In genomic region chr12:56158029-56158925, GRCh38 we compare ENCODE assay signal across 8 cellular contexts. TPM values are rescaled to one million over a fixed set of nuclear protein-coding genes. Genes with fewer than 3 reads are reported as not detected.
DNase-seq lines count a peak whose midpoint lies in the region; ATAC-seq and TF ChIP-seq lines count a peak whose summit lies in the region.

MYL6 (plus strand) TSS chr12:56158359; CDS start chr12:56158402, 43 bp downstream.

- no peaks in the 10 kb centered on the region for H3K27me3 ChIP-seq in OCI-LY3 (ENCODE audit: low read depth, low read length)
- H3K27me3 ChIP-seq in mononuclear cell (ENCODE audit: insufficient read depth, low read length): no peaks in the 10 kb centered on the region

- peak within 1 kb of the TSS; percentile 98 for H3K4me3 Mint-ChIP-seq in Calu3 (ENCODE audit: low read depth, unreplicated experiment)

- H3K9me3 ChIP-seq in OCI-LY3 (ENCODE audit: insufficient read depth, low read length) (no peaks in the 10 kb centered on the region), mononuclear cell (ENCODE audit: low read depth, low read length) (no peaks in the 10 kb centered on the region)

- CTCF ChIA-PET in Calu3 (lab: Charles Lee): interaction anchor here (0.6 to 1.6 kb wide), 9 partner anchors 10 to 210 kb away, joined by 3 to 11 read pairs (median 3); partner anchors contain the start of genes ESYT1, SMARCC2 and ZC3H10

- H3K9ac ChIP-seq in OCI-LY3 (ENCODE audit: low read length): peak within 1 kb of the TSS; percentile 99

- H3K36me3 Mint-ChIP-seq in Calu3 (ENCODE audit: insufficient read depth, unreplicated experiment): peaks cover 79% of the 10 kb centered on the region

- no TSS peak for BruUV-seq in Calu3 (replicated peaks; lab: Mats Ljungman, UMichigan)

- H3K4me1 ChIP-seq in OCI-LY3 (ENCODE audit: low read length): peaks cover 24% of the 10 kb centered on the region
- H3K4me1 ChIP-seq in mononuclear cell (ENCODE audit: insufficient read depth, low read length): peaks cover 40% of the 10 kb centered on the region

- H3K9me3 Mint-ChIP-seq in Calu3 (ENCODE audit: low read depth, unreplicated experiment): no peaks in the 10 kb centered on the region

- H3K27me3 Mint-ChIP-seq in Calu3 (ENCODE audit: unreplicated experiment): no peaks in the 10 kb centered on the region

- intact Hi-C loops in Calu3 (cut with micrococcal nuclease; ENCODE audit: unreplicated experiment): loop anchor here (2.0 to 5.0 kb wide), 2 partner anchors 31 to 41 kb away; partner anchors contain the start of genes RPL41 and ZC3H10

- peaks cover 46% of the 10 kb centered on the region for H3K36me3 ChIP-seq in OCI-LY3 (replicated peaks; ENCODE audit: low read depth, low read length)

- H3K4me1 Mint-ChIP-seq in Calu3 (ENCODE audit: low read depth, unreplicated experiment): peaks cover 32% of the 10 kb centered on the region

- DNase-seq in Calu3 (peak; percentile 96), HuH-7.5 (ENCODE audit: low spot score) (peak; percentile 92), activated T-cell treated with anti-CD3 and anti-CD28 coated beads for 1 hour (ENCODE audit: low read depth) (peak; percentile 82), epithelial cell of esophagus (ENCODE audit: low read depth) (peak; percentile 99)
- DNase-seq in stimulated activated CD8-positive, alpha-beta memory T cell treated with anti-CD3 and anti-CD28 coated beads, Interleukin-4, amount 100 ng/mL, for 1 hour (ENCODE audit: low read depth in 2 of 2, low spot score in 1 of 2): peak; percentile 67 to 81

- ATAC-seq in GM21515 (IDR thresholded peaks at IDR 0.05; ENCODE audit: unreplicated experiment): peak; percentile 70

- H3K4me2 ChIP-seq in OCI-LY3 (ENCODE audit: low read length): peak within 1 kb of the TSS; percentile 91

- H3K4me3 ChIP-seq in OCI-LY3 (ENCODE audit: low read length) (peak within 1 kb of the TSS; percentile 90), epithelial cell of esophagus (ENCODE audit: low read length) (peak within 1 kb of the TSS; percentile 100), mononuclear cell (ENCODE audit: low read length) (peak within 1 kb of the TSS; percentile 99)

- H4K20me1 ChIP-seq in OCI-LY3 (ENCODE audit: insufficient read depth, low read length): peaks cover 24% of the 10 kb centered on the region

- TF ChIP-seq CTCF in Calu3 (IDR thresholded peaks at IDR 0.05; ENCODE audit: unreplicated experiment) (no peak), OCI-LY3 (IDR thresholded peaks at IDR 0.05; ENCODE audit: low read depth, low read length) (no peak), epithelial cell of esophagus (IDR thresholded peaks at IDR 0.05; ENCODE audit: insufficient read depth, low read depth, low read length, missing control alignments) (no peak)

- peak within 1 kb of the TSS; percentile 100 for H3K27ac Mint-ChIP-seq in Calu3 (ENCODE audit: unreplicated experiment)

- H3K79me2 ChIP-seq in OCI-LY3 (ENCODE audit: low read length): peaks cover 29% of the 10 kb centered on the region

- H3K27ac ChIP-seq in OCI-LY3 (ENCODE audit: low read length): peak within 1 kb of the TSS; percentile 81

- H2AFZ ChIP-seq in OCI-LY3 (ENCODE audit: low read depth, low read length): no peak within 1 kb of the TSS

RNA-seq across cellular contexts. Expression of gene MYL6, which starts in this region (rescaled TPM):
- 1,037 and 1,130 TPM in 2 replicates for total RNA-seq in Calu3 (2022)
- 729 TPM for total RNA-seq in mononuclear cell

Comparison
In these comparisons a context has a peak if more than half of its experiments do, and no peak if none do; other contexts are left out.
1. Peak in every context shown above with its lines: DNase-seq, ATAC-seq, H3K4me3 ChIP-seq and H3K27ac ChIP-seq.